Comparison of ENCODE assay signal across 14 cellular contexts in genomic region chr3:189229421-189229820, GRCh38. TPM values are rescaled to one million over a fixed set of nuclear protein-coding genes. Genes with fewer than 3 reads are reported as not detected.
DNase-seq lines count a peak whose midpoint lies in the region; ATAC-seq and TF ChIP-seq lines count a peak whose summit lies in the region.
"Had no signal": no experiment of that assay in that cellular context is flagged by ENCODE, and none has a peak within 500 bp of the region (broad histone marks: within the 10 kb centered on the region; RNA-seq: fewer than 3 reads in every experiment).

No MANE protein-coding gene starts in this region.

- peak overlapping the region; percentile 21; the same call in 1 of the 2 replicates for H2AFZ ChIP-seq in PC-9
- H2AFZ ChIP-seq in Karpas-422 (ENCODE audit: low read length), result no peak overlapping the region

- H3K9me3 ChIP-seq in PC-9 (ENCODE audit: insufficient read depth, low read depth), result no peaks in the 10 kb centered on the region
- no peaks in the 10 kb centered on the region for H3K9me3 ChIP-seq in Karpas-422 (ENCODE audit: low read length)
- no peaks in the 10 kb centered on the region for H3K9me3 ChIP-seq in aorta (ENCODE audit: control insufficient read depth, low read length)
- no peaks in the 10 kb centered on the region for H3K9me3 ChIP-seq in transverse colon

- in situ Hi-C loops in transverse colon (cut with MboI; ENCODE audit: low pct_ligation_motif_present in 1 of 4, low pct_unique_long_range_greater_than_20kb in 1 of 4, low sequenced_read_pairs in 3 of 4), result no loop called here

- no peak for TF ChIP-seq EP300 in transverse colon (IDR thresholded peaks at IDR 0.05; ENCODE audit: low read depth)

- DNase-seq in SKM-1 (lab: John Stamatoyannopoulos, UW; ENCODE audit: unreplicated experiment) (peak; percentile 6), SKM-1 treated with dmso at 0.1 percent for 144 hours (lab: John Stamatoyannopoulos, UW; ENCODE audit: unreplicated experiment) (no peak), PC-9 (no peak), Karpas-422 (no peak), Right ventricle myocardium inferior (ENCODE audit: missing footprints) (no peak), aorta (no peak), transverse colon (no peak)
- DNase-seq: foreskin melanocyte, KBM-7, kidney glomerular epithelial cell, NCI-H2171 treated with DMSO at 0.1 percent for 48 hours had no signal

- TF ChIP-seq POLR2A in transverse colon (IDR thresholded peaks at IDR 0.05), result no peak

- no peak overlapping the region for H3K4me2 ChIP-seq in PC-9
- H3K4me2 ChIP-seq in Karpas-422 (ENCODE audit: low read depth, low read length, poor library complexity, severe bottlenecking), result no peak overlapping the region

- no peaks in the 10 kb centered on the region for H3K79me2 ChIP-seq in PC-9 (ENCODE audit: low read depth)
- no peaks in the 10 kb centered on the region for H3K79me2 ChIP-seq in Karpas-422 (ENCODE audit: low read length)

- intact Hi-C loops in PC-9 (cut with micrococcal nuclease; ENCODE audit: unreplicated experiment) (no loop called here), Right ventricle myocardium inferior (cut with DNase I) (no loop called here), aorta (cut with DNase I) (no loop called here), transverse colon (cut with DNase I; ENCODE audit: low total_unique reads) (no loop called here)

- H3K36me3 ChIP-seq in PC-9 (ENCODE audit: low read depth) (no peaks in the 10 kb centered on the region), Karpas-422 (ENCODE audit: insufficient read depth, low read length) (no peaks in the 10 kb centered on the region), aorta (ENCODE audit: control insufficient read depth in 1 of 2, insufficient read depth in 2 of 2, low read length in 1 of 2) (no peaks in the 10 kb centered on the region), transverse colon (no peaks in the 10 kb centered on the region)

- 0 out of 2 replicates have a peak, but pooled peaks cover 7% of the 10 kb centered on the region for H3K4me1 ChIP-seq in PC-9 (replicated peaks; ENCODE audit: insufficient read depth)
- H3K4me1 ChIP-seq in Karpas-422 (ENCODE audit: low read length), result no peaks in the 10 kb centered on the region
- H3K4me1 ChIP-seq in aorta (ENCODE audit: control insufficient read depth in 1 of 2, insufficient read depth in 2 of 2, low read length in 2 of 2), result no peaks in the 10 kb centered on the region
- peaks cover 0 to 8% (median 3%) of the 10 kb centered on the region in 4 donors for H3K4me1 ChIP-seq in transverse colon

- H4K20me1 ChIP-seq in PC-9 (ENCODE audit: insufficient read depth), result no peaks in the 10 kb centered on the region
- H4K20me1 ChIP-seq in Karpas-422 (ENCODE audit: insufficient read depth, low read depth, low read length), result no peaks in the 10 kb centered on the region

- no peaks in the 10 kb centered on the region for H3F3A ChIP-seq in PC-9 (ENCODE audit: insufficient read depth, low read depth)

- WGBS in aorta, 2 donors, result 84 to 92% methylated on average over 3 of the region's 3 CpGs
- 44 to 57% methylated on average over 3 of the region's 3 CpGs for WGBS in transverse colon (ENCODE audit: low coverage in 1 of 2), 2 donors

- H3K9ac ChIP-seq in Karpas-422 (ENCODE audit: low read length), result no peak overlapping the region

- H3K27ac ChIP-seq in PC-9 (no peak overlapping the region), Karpas-422 (ENCODE audit: low read length) (no peak overlapping the region), aorta (ENCODE audit: low read depth in 1 of 2, low read length in 2 of 2) (no peak overlapping the region), transverse colon (peak overlapping the region in 2 of 4 donors; percentile 32 to 43)
- H3K27ac ChIP-seq: RWPE1, VCaP had no signal

- ATAC-seq in HG02981 (IDR thresholded peaks at IDR 0.05; ENCODE audit: unreplicated experiment) (peak; percentile 61), Right ventricle myocardium inferior (no peak), aorta (ENCODE audit: low FRiP score) (no peak)

- no peaks in the 10 kb centered on the region for H3K27me3 ChIP-seq in PC-9 (ENCODE audit: insufficient read depth, low read depth)
- 0 out of 2 replicates have a peak, but pooled peaks cover 2% of the 10 kb centered on the region for H3K27me3 ChIP-seq in Karpas-422 (ENCODE audit: low read length)
- H3K27me3 ChIP-seq in aorta (ENCODE audit: control insufficient read depth in 1 of 2, insufficient read depth in 2 of 2, low read length in 1 of 2), result no peaks in the 10 kb centered on the region
- H3K27me3 ChIP-seq in transverse colon, result no peaks in the 10 kb centered on the region

- BruUV-seq in PC-9 (replicated peaks; lab: Mats Ljungman, UMichigan), result no TSS peak

- TF ChIP-seq CTCF in PC-9 (conservative IDR thresholded peaks at IDR 0.05) (no peak), transverse colon (IDR thresholded peaks at IDR 0.05) (no peak)

- CTCF ChIA-PET in PC-9 (lab: Charles Lee), result no interaction called here

- POLR2A ChIA-PET in PC-9 (lab: Charles Lee; ENCODE audit: unreplicated experiment), result interaction anchor here (0.7 kb wide), 1 partner anchor 10 kb away, joined by 8 read pairs; no protein-coding TSS in a partner anchor

- H3K9me2 ChIP-seq in PC-9 (ENCODE audit: insufficient read depth), result no peaks in the 10 kb centered on the region
- no peaks in the 10 kb centered on the region for H3K9me2 ChIP-seq in Karpas-422 (replicated peaks; ENCODE audit: insufficient read depth, low read length)

- H3K4me3 ChIP-seq in PC-9 (no peak overlapping the region), Karpas-422 (ENCODE audit: low read length) (no peak overlapping the region), aorta (ENCODE audit: low read length in 2 of 2) (no peak overlapping the region), transverse colon (no peak overlapping the region)

RNA-seq across cellular contexts. Expression of gene TPRG1, which starts 57.6 kb away (rescaled TPM):
- total RNA-seq in PC-9 (2021) (1.7 and 1.9 TPM in 2 replicates), Right ventricle myocardium inferior (3.3 TPM), aorta (10 to 100 TPM; 14.9 to 19.8 TPM), transverse colon (10 to 100 TPM in 1 of 4 donors, 1 to 10 TPM in 2, not detected in 1; 2.3 to 14.9 (median 4.1) TPM)
- 2.5 TPM in 1 of 2 replicates, not detected in the other for total RNA-seq in Karpas-422 (2014; rRNA removed; shearing (Covaris generic); ENCODE audit: low replicate concordance)
- 1 to 10 TPM; 4.5 to 7.2 TPM for polyA plus RNA-seq in aorta
